ENCODE assay signal across 9 cellular contexts in the genomic region with DNA sequence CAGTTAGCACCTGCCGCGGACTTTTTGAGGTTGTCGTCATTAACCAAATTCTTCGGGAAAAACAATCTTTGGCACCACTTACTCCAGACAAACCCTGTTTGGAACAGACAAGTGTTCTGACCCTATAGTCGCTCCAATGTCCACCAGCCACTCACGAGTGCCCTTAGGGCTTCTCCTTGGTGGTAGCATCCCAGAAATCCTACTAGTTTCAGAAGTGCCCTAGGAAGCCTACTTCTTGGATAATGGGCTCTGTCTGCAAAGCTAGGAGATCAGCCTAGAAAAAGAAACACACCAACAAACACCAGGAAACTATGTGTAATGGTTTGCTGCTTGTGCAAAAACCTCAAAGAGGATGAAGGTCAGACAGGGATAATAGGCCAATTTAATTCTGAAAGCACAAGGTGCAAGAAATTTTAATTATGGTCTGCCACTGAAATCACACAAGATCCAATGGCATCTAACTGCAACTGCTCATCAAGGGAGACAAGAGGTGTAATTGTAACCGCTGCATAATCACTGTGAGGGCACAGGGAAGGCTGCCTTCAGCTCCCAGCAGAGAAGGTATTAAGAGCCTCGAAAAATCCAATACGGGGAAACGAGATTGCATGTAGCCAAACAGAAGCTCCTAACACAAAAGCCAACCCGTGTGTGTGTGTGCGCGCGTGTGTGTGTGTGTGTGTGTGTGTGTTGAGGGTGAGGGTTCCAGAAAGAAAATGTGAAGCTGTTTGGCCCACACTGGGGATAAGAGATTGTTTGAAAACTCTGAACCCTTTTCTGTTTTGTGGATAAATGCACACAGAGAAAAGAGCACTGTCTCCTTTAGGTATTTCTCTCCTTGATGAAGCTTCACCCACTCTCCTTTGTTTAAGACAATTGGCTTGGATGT. TPM values are rescaled to one million over a fixed set of nuclear protein-coding genes. Genes with fewer than 3 reads are reported as not detected.
DNase-seq lines count a peak whose midpoint lies in the region; ATAC-seq and TF ChIP-seq lines count a peak whose summit lies in the region.
"Had no signal": no experiment of that assay in that cellular context is flagged by ENCODE, and none has a peak within 500 bp of the region (broad histone marks: within the 10 kb centered on the region; RNA-seq: fewer than 3 reads in every experiment).

No MANE protein-coding gene starts in this region.

- H3F3A ChIP-seq in PC-9 (ENCODE audit: insufficient read depth, low read depth): no peaks in the 10 kb centered on the region; the same call in 1 of the 2 replicates

- H3K4me2 ChIP-seq in PC-9: no peak overlapping the region

- no peak overlapping the region for H3K27ac Mint-ChIP-seq in naive thymus-derived CD4-positive, alpha-beta T cell

- peaks cover 55 to 74% (median 67%) of the 10 kb centered on the region in 5 donors for H3K27me3 Mint-ChIP-seq in naive thymus-derived CD4-positive, alpha-beta T cell

- H3K27ac ChIP-seq in naive thymus-derived CD4-positive, alpha-beta T cell (ENCODE audit: low read depth, low read length): no peak overlapping the region
- H3K27ac ChIP-seq in PC-9: no peak overlapping the region

- POLR2A ChIA-PET in naive thymus-derived CD4-positive, alpha-beta T cell (lab: Charles Lee): no interaction called here
- POLR2A ChIA-PET in PC-9 (lab: Charles Lee; ENCODE audit: unreplicated experiment): interaction anchor here (0.6 kb wide), 1 partner anchor 85 kb away, joined by 5 read pairs; no protein-coding TSS in a partner anchor

- peak overlapping the region; percentile 84; the same call in 1 of the 2 replicates for H3K4me3 ChIP-seq in BE2C (ENCODE audit: low read depth, low read length)
- H3K4me3 ChIP-seq in epithelial cell of proximal tubule (ENCODE audit: low read depth, low read length): peak overlapping the region; percentile 95
- no peak overlapping the region for H3K4me3 ChIP-seq in naive thymus-derived CD4-positive, alpha-beta T cell (ENCODE audit: low read length)
- H3K4me3 ChIP-seq in PC-9: no peak overlapping the region

- H4K20me1 ChIP-seq in PC-9 (ENCODE audit: insufficient read depth): no peaks in the 10 kb centered on the region

- H3K27me3 ChIP-seq in BE2C: no peaks in the 10 kb centered on the region
- peaks cover 0 to 15% of the 10 kb centered on the region in 2 donors for H3K27me3 ChIP-seq in naive thymus-derived CD4-positive, alpha-beta T cell (ENCODE audit: control insufficient read depth in 2 of 2, insufficient read depth in 2 of 2, low read length in 2 of 2)
- peaks cover 4% of the 10 kb centered on the region for H3K27me3 ChIP-seq in PC-9 (ENCODE audit: insufficient read depth, low read depth)

- peaks cover 5 to 24% (median 14%) of the 10 kb centered on the region in 7 donors for H3K4me1 Mint-ChIP-seq in naive thymus-derived CD4-positive, alpha-beta T cell

- H3K9me3 Mint-ChIP-seq in naive thymus-derived CD4-positive, alpha-beta T cell: peaks cover 0 to 8% (median 2%) of the 10 kb centered on the region in 11 donors

- CTCF ChIA-PET in naive thymus-derived CD4-positive, alpha-beta T cell (lab: Charles Lee): no interaction called here
- CTCF ChIA-PET in PC-9 (lab: Charles Lee): no interaction called here

- no peak overlapping the region for H2AFZ ChIP-seq in PC-9

- intact Hi-C loops in naive thymus-derived CD4-positive, alpha-beta T cell (cut with micrococcal nuclease): no loop called here
- intact Hi-C loops in PC-9 (cut with micrococcal nuclease; ENCODE audit: unreplicated experiment): loop anchor here (2.0 to 10.0 kb wide), 2 partner anchors 109 to 115 kb away; no protein-coding TSS in a partner anchor

- H3K79me2 ChIP-seq in PC-9 (ENCODE audit: low read depth): no peaks in the 10 kb centered on the region

- no peaks in the 10 kb centered on the region for H3K9me2 ChIP-seq in PC-9 (ENCODE audit: insufficient read depth)

- no TSS peak for BruUV-seq in PC-9 (replicated peaks; lab: Mats Ljungman, UMichigan)

- H3K9me3 ChIP-seq in BE2C (no peaks in the 10 kb centered on the region), PC-9 (ENCODE audit: insufficient read depth, low read depth) (no peaks in the 10 kb centered on the region)
- H3K9me3 ChIP-seq in naive thymus-derived CD4-positive, alpha-beta T cell (ENCODE audit: control insufficient read depth in 2 of 3, low read length in 3 of 3): no peaks in the 10 kb centered on the region

- H3K4me1 ChIP-seq in BE2C (no peaks in the 10 kb centered on the region), PC-9 (replicated peaks; ENCODE audit: insufficient read depth) (peaks cover 6% of the 10 kb centered on the region; the same call in 1 of the 2 replicates)
- no peaks in the 10 kb centered on the region for H3K4me1 ChIP-seq in naive thymus-derived CD4-positive, alpha-beta T cell (ENCODE audit: control insufficient read depth in 2 of 2, insufficient read depth in 2 of 2, low read length in 2 of 2)

- peaks cover 0 to 4% (median 0%) of the 10 kb centered on the region in 5 donors for H3K36me3 Mint-ChIP-seq in naive thymus-derived CD4-positive, alpha-beta T cell

- TF ChIP-seq CTCF in BE2C (IDR thresholded peaks at IDR 0.05; ENCODE audit: low read depth, low read length) (no peak), epithelial cell of proximal tubule (conservative IDR thresholded peaks at IDR 0.05; ENCODE audit: low read depth, low read length) (no peak), PC-9 (conservative IDR thresholded peaks at IDR 0.05) (no peak), GM10266 (IDR thresholded peaks at IDR 0.05; ENCODE audit: control insufficient read depth, insufficient read depth, low read depth, missing control alignments) (no peak)

- H3K4me3 Mint-ChIP-seq in naive thymus-derived CD4-positive, alpha-beta T cell: peak overlapping the region in 8 of 10 donors; percentile 4 to 74 (median 36)

- no peaks in the 10 kb centered on the region for H3K36me3 ChIP-seq in BE2C
- H3K36me3 ChIP-seq in naive thymus-derived CD4-positive, alpha-beta T cell (ENCODE audit: control insufficient read depth in 2 of 3, insufficient read depth in 3 of 3, low read length in 3 of 3): no peaks in the 10 kb centered on the region
- no peaks in the 10 kb centered on the region for H3K36me3 ChIP-seq in PC-9 (ENCODE audit: low read depth)

- no peak for ATAC-seq in naive thymus-derived CD4-positive, alpha-beta T cell
- ATAC-seq in GM18867 (IDR thresholded peaks at IDR 0.05; ENCODE audit: unreplicated experiment): no peak

- DNase-seq in BE2C: peak; percentile 9
- peak; percentile 79 for DNase-seq in NCI-H2227 (lab: John Stamatoyannopoulos, UW; ENCODE audit: unreplicated experiment)
- no peak for DNase-seq in epithelial cell of proximal tubule (ENCODE audit: low read depth)
- no peak for DNase-seq in naive thymus-derived CD4-positive, alpha-beta T cell
- no peak for DNase-seq in PC-9
- DNase-seq in GM10266 (ENCODE audit: extremely low spot score): no peak
- DNase-seq in NCI-H446 treated with DMSO at 0.1 percent for 48 hours (lab: John Stamatoyannopoulos, UW): no peak
- DNase-seq: NCI-H1048 had no signal

RNA-seq across cellular contexts. Expression of gene WLS, which starts 2.2 kb away (rescaled TPM):
- 23.2 TPM for polyA plus RNA-seq in BE2C (2012; ENCODE audit: insufficient read depth, insufficient read length, low read depth)
- 14.4 and 19.0 TPM in 2 replicates for total RNA-seq in epithelial cell of proximal tubule
- total RNA-seq in naive thymus-derived CD4-positive, alpha-beta T cell: 10 to 100 TPM in 1 of 5 experiments, under 1 TPM in 2, not detected in 2; 0.50 to 12.2 (median 0.62) TPM
- not detected for polyA plus RNA-seq in naive thymus-derived CD4-positive, alpha-beta T cell
- 19.8 and 30.5 TPM in 2 replicates for total RNA-seq in PC-9 (2021)

Comparison
In these comparisons a context has a peak if more than half of its experiments do, and no peak if none do; other contexts are left out.
1. DNase-seq: peak in BE2C (single experiment) and NCI-H2227 (single experiment); none in epithelial cell of proximal tubule (single experiment), naive thymus-derived CD4-positive, alpha-beta T cell (0 of 9), PC-9 (0 of 2), GM10266 (single experiment) and NCI-H446 treated with DMSO at 0.1 percent for 48 hours (single experiment).
2. H3K4me3 ChIP-seq: peak in BE2C (single experiment) and epithelial cell of proximal tubule (single experiment); none in naive thymus-derived CD4-positive, alpha-beta T cell (single experiment) and PC-9 (single experiment).